In the genomic region with DNA sequence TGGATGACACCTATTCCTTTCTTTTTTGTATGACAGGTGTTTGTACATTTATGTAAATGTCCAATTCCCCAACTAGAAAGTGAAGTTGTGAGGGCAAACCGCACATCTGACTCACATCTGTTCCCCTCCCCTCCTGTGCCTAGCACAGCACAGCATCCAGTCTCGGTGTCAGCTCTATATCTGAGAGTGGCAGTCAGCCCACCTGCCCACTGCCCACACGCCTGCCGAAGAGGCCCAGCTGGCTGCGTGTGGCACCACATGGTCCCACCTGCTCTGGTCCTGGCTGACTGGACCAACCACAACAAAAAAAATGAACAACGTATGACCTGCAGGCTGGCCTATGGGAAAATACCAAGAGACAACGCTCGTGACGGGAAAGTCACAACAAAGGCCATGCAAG, we compare ENCODE assay signal across 9 cellular contexts.
DNase-seq lines count a peak whose midpoint lies in the region; ATAC-seq and TF ChIP-seq lines count a peak whose summit lies in the region.
"Had no signal": no experiment of that assay in that cellular context is flagged by ENCODE, and none has a peak within 500 bp of the region (broad histone marks: within the 10 kb centered on the region; RNA-seq: fewer than 3 reads in every experiment).

No MANE protein-coding gene starts in this region.

- H3K9me3 ChIP-seq in mucosa of descending colon, result no peaks in the 10 kb centered on the region

- peak; percentile 86 for ATAC-seq in GM18511 (IDR thresholded peaks at IDR 0.05; ENCODE audit: unreplicated experiment)
- ATAC-seq in GM21390 (IDR thresholded peaks at IDR 0.05; ENCODE audit: unreplicated experiment), result peak; percentile 86
- peak; percentile 93 for ATAC-seq in HG03439 (IDR thresholded peaks at IDR 0.05; ENCODE audit: unreplicated experiment)
- ATAC-seq in mucosa of descending colon, result peak; percentile 47
- ATAC-seq: HCT116 had no signal

- H3K27me3 Mint-ChIP-seq in activated naive CD4-positive, alpha-beta T cell treated with anti-CD3 and anti-CD28 coated beads for 36 hours (ENCODE audit: low read depth), result no peaks in the 10 kb centered on the region

- H3K27ac Mint-ChIP-seq in activated naive CD4-positive, alpha-beta T cell treated with anti-CD3 and anti-CD28 coated beads for 36 hours, result no peak overlapping the region

- intact Hi-C loops in mucosa of descending colon (cut with DNase I, micrococcal nuclease), result loop anchor here in 1 of 2 donors (10.0 kb wide), 1 partner anchor 63 kb away; no protein-coding TSS in a partner anchor
- intact Hi-C loops in activated naive CD4-positive, alpha-beta T cell treated with anti-CD3 and anti-CD28 coated beads for 36 hours (cut with micrococcal nuclease), result no loop called here

- no peaks in the 10 kb centered on the region for H3K36me3 Mint-ChIP-seq in activated naive CD4-positive, alpha-beta T cell treated with anti-CD3 and anti-CD28 coated beads for 36 hours (ENCODE audit: low read depth)

- TF ChIP-seq CTCF in mucosa of descending colon (IDR thresholded peaks at IDR 0.05), result no peak

- H3K4me1 Mint-ChIP-seq in activated naive CD4-positive, alpha-beta T cell treated with anti-CD3 and anti-CD28 coated beads for 36 hours (ENCODE audit: low read depth), result no peaks in the 10 kb centered on the region

- DNase-seq in mucosa of descending colon (no peak), GM19240 (ENCODE audit: insufficient read length, low spot score) (no peak), AG08396 (ENCODE audit: low spot score) (no peak), SK-N-DZ (ENCODE audit: low spot score) (no peak)
- DNase-seq in activated naive CD4-positive, alpha-beta T cell treated with anti-CD3 and anti-CD28 coated beads for 36 hours, result no peak

- CTCF ChIA-PET in activated naive CD4-positive, alpha-beta T cell treated with anti-CD3 and anti-CD28 coated beads for 36 hours (lab: Charles Lee), result no interaction called here

- no peak overlapping the region for H3K4me3 ChIP-seq in mucosa of descending colon

- no peaks in the 10 kb centered on the region for H3K9me3 Mint-ChIP-seq in activated naive CD4-positive, alpha-beta T cell treated with anti-CD3 and anti-CD28 coated beads for 36 hours

- H3K4me3 Mint-ChIP-seq in activated naive CD4-positive, alpha-beta T cell treated with anti-CD3 and anti-CD28 coated beads for 36 hours, result no peak overlapping the region

- peaks cover 13% of the 10 kb centered on the region for H3K4me1 ChIP-seq in mucosa of descending colon (ENCODE audit: low read depth)

- H3K36me3 ChIP-seq in mucosa of descending colon (ENCODE audit: low read depth), result no peaks in the 10 kb centered on the region
